In the genomic region with DNA sequence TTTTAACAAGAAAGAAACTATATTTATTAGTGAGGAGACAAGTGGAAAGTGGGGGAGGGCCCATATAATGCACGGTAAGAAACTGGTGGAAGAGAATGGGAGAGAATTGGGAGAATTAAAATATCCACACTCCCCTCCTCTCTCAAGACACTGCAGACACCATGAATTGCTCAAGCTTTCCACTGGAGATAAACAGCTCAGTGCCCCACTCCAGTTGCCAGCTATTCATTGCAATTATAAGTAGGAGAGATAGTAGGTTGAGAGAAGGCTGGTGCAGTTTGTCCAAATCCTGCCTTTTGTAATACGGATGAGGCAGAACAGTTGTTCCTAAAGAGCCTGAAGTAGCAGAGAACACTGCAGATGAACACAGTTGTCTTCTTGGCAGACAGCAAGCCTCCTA, we compare ENCODE assay signal across 32 cellular contexts.
"Had no signal": no experiment of that assay in that cellular context is flagged by ENCODE, and none has a peak within 500 bp of the region (broad histone marks: within the 10 kb centered on the region; RNA-seq: fewer than 3 reads in every experiment).

No MANE protein-coding gene starts in this region.

- H3K36me3 ChIP-seq: breast epithelium had no signal

- H3K4me1 ChIP-seq: body of pancreas, breast epithelium had no signal

- H3K27ac ChIP-seq: adrenal gland, body of pancreas, brain microvascular endothelial cell, breast epithelium, VCaP had no signal

- H3K4me3 ChIP-seq: adrenal gland, body of pancreas, breast epithelium had no signal

- DNase-seq: activated B cell treated with CpG ODN at 0.5 μM for 24 hours; activated CD4-positive, alpha-beta memory T cell treated with anti-CD3 and anti-CD28 coated beads for 36 hours; activated CD4-positive, alpha-beta T cell treated with anti-CD3 and anti-CD28 coated beads for 4 hours; activated CD4-positive, alpha-beta T cell treated with anti-CD3 and anti-CD28 coated beads, Interleukin-2, amount 10 ng/mL, durations not matched to agents 24 days and 14 days; activated CD4-positive, alpha-beta T cell treated with anti-CD3 and anti-CD28 coated beads, Interleukin-2, amount 50 U/mL, for 1 hour; activated CD4-positive, alpha-beta T cell treated with anti-CD3 and anti-CD28 coated beads, Interleukin-2, amount 50 U/mL, for 4 hours; activated CD4-positive, CD25-positive, alpha-beta regulatory T cell treated with anti-CD3 and anti-CD28 coated beads, Interleukin-2, amount 50 U/mL, for 72 hours; activated CD8-positive, alpha-beta memory T cell treated with anti-CD3 and anti-CD28 coated beads, Interleukin-2, amount 50 U/mL, for 4 hours; activated CD8-positive, alpha-beta T cell treated with anti-CD3 and anti-CD28 coated beads for 36 hours; activated effector memory CD4-positive, alpha-beta T cell treated with anti-CD3 and anti-CD28 coated beads, Interleukin-2, amount 50 U/mL, for 16 hours; activated gamma-delta T cell treated with Interleukin-2 at 50 U/mL for 16 hours; activated naive CD4-positive, alpha-beta T cell; activated naive CD4-positive, alpha-beta T cell treated with anti-CD3 and anti-CD28 coated beads for 36 hours; activated naive CD4-positive, alpha-beta T cell treated with anti-CD3 and anti-CD28 coated beads, Interleukin-2, amount 50 U/mL, for 16 hours; activated naive CD8-positive, alpha-beta T cell treated with anti-CD3 and anti-CD28 coated beads for 36 hours; activated T-cell treated with anti-CD3 and anti-CD28 coated beads for 4 hours; activated T-cell treated with anti-CD3 and anti-CD28 coated beads, Interleukin-2, amount 50 U/mL, for 1 hour; activated T-cell treated with anti-CD3 and anti-CD28 coated beads, Interleukin-2, amount 50 U/mL, for 4 hours; activated T-cell treated with anti-CD3 and anti-CD28 coated beads, Interleukin-2, amount 50 U/mL, for 72 hours; adrenal gland; amniotic stem cell; aorta; body of pancreas; brain microvascular endothelial cell; central memory CD4-positive, alpha-beta T cell; T-helper 1 cell; T-helper 2 cell; T-helper 9 cell had no signal

- H3K9me3 ChIP-seq: adrenal gland, body of pancreas, breast epithelium had no signal

- H3K27me3 ChIP-seq: adrenal gland, body of pancreas, brain microvascular endothelial cell, breast epithelium had no signal

- ATAC-seq: activated CD8-positive, alpha-beta T cell treated with anti-CD3 and anti-CD28 coated beads for 36 hours; activated naive CD4-positive, alpha-beta T cell treated with anti-CD3 and anti-CD28 coated beads, Interleukin-2, amount 50 U/mL, for 72 hours; activated T-cell treated with anti-CD3 and anti-CD28 coated beads, Interleukin-2, amount 50 U/mL, for 4 hours; activated T-cell treated with anti-CD3 and anti-CD28 coated beads, Interleukin-2, amount 50 U/mL, for 72 hours; activated T-helper 17 cell treated with anti-CD3 and anti-CD28 coated beads, Interleukin-2, amount 50 U/mL, for 72 hours; body of pancreas had no signal
